In the genomic region with DNA sequence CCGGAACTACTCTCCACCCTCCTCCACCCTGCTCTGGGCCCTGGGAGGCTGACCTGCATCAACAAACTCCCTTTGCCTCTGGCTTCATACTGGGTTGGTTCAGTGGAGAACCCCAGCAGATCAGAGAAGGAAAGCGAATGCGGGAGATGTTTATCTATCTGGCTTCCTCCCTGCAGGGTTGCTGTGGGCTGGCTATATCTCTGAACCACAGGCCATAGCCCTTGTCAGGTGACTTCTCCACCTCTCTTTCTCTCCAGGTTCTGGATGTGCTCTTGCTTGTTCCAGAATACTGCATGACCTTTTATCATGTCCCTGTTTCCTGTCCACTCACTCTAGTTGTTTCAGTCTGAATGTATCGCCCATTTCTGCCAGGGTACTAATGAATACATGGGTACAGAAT, we compare ENCODE assay signal across 1 cellular context.
A peak's percentile ranks its signal among the peaks of the same experiment; 100 is the strongest.
TF ChIP-seq lines count a peak whose summit lies in the region.

No MANE protein-coding gene starts in this region.

TF ChIP-seq in K562, 482 proteins besides CTCF, POLR2A, EP300 and RAD21 (continued from another document and continues in another):
- TF ChIP-seq, protein P1, sequence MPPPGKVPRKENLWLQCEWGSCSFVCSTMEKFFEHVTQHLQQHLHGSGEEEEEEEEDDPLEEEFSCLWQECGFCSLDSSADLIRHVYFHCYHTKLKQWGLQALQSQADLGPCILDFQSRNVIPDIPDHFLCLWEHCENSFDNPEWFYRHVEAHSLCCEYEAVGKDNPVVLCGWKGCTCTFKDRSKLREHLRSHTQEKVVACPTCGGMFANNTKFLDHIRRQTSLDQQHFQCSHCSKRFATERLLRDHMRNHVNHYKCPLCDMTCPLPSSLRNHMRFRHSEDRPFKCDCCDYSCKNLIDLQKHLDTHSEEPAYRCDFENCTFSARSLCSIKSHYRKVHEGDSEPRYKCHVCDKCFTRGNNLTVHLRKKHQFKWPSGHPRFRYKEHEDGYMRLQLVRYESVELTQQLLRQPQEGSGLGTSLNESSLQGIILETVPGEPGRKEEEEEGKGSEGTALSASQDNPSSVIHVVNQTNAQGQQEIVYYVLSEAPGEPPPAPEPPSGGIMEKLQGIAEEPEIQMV (tag; conservative IDR thresholded peaks at IDR 0.05; ENCODE audit: low read depth): no peak
- TF ChIP-seq NBN (IDR thresholded peaks at IDR 0.05; ENCODE audit: low read depth): no peak
- TF ChIP-seq RUNX1 (IDR thresholded peaks at IDR 0.05; ENCODE audit: low read depth): no peak
- peak; percentile 19; the same call in 1 of the 2 replicates for TF ChIP-seq SOX6 (IDR thresholded peaks at IDR 0.05)
- TF ChIP-seq POLR2AphosphoS5 (IDR thresholded peaks at IDR 0.05; ENCODE audit: control insufficient read depth, insufficient read depth, low read depth, low read length): no peak
- TF ChIP-seq NUFIP1 (IDR thresholded peaks at IDR 0.05; ENCODE audit: partially characterized antibody): no peak
- TF ChIP-seq, protein P2, sequence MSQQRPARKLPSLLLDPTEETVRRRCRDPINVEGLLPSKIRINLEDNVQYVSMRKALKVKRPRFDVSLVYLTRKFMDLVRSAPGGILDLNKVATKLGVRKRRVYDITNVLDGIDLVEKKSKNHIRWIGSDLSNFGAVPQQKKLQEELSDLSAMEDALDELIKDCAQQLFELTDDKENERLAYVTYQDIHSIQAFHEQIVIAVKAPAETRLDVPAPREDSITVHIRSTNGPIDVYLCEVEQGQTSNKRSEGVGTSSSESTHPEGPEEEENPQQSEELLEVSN (IDR thresholded peaks at IDR 0.05; ENCODE audit: borderline replicate concordance in 1 of 2, extremely low read depth in 1 of 2, insufficient read depth in 1 of 2, insufficient read length in 1 of 2, low read depth in 1 of 2, low read length in 1 of 2, poor library complexity in 1 of 2, severe bottlenecking in 1 of 2): no peak
- TF ChIP-seq ARHGAP35 (IDR thresholded peaks at IDR 0.05; ENCODE audit: partially characterized antibody): no peak
- TF ChIP-seq TCF7L2 (IDR thresholded peaks at IDR 0.05; ENCODE audit: low read depth, low read length): no peak
- peak; percentile 67; the same call in 1 of the 2 replicates for TF ChIP-seq ESRRA (IDR thresholded peaks at IDR 0.05; ENCODE audit: borderline replicate concordance, low read depth)
- TF ChIP-seq, protein P3, sequence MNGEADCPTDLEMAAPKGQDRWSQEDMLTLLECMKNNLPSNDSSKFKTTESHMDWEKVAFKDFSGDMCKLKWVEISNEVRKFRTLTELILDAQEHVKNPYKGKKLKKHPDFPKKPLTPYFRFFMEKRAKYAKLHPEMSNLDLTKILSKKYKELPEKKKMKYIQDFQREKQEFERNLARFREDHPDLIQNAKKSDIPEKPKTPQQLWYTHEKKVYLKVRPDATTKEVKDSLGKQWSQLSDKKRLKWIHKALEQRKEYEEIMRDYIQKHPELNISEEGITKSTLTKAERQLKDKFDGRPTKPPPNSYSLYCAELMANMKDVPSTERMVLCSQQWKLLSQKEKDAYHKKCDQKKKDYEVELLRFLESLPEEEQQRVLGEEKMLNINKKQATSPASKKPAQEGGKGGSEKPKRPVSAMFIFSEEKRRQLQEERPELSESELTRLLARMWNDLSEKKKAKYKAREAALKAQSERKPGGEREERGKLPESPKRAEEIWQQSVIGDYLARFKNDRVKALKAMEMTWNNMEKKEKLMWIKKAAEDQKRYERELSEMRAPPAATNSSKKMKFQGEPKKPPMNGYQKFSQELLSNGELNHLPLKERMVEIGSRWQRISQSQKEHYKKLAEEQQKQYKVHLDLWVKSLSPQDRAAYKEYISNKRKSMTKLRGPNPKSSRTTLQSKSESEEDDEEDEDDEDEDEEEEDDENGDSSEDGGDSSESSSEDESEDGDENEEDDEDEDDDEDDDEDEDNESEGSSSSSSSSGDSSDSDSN (IDR thresholded peaks at IDR 0.05; ENCODE audit: borderline replicate concordance in 1 of 2, low read depth in 2 of 2, low read length in 2 of 2): no peak
- TF ChIP-seq TEAD1 (CRISPR knock-in tag; IDR thresholded peaks at IDR 0.05): peak in 1 of 2 experiments; percentile 15; a peak in 1 of 4 replicates
- TF ChIP-seq SRF (CRISPR knock-in tag; IDR thresholded peaks at IDR 0.05): peak in 1 of 2 experiments; percentile 30; a peak in 1 of 4 replicates
- TF ChIP-seq RBM34 (IDR thresholded peaks at IDR 0.05; ENCODE audit: borderline replicate concordance, insufficient read depth, low read length): no peak
- TF ChIP-seq ZNF551 (CRISPR knock-in tag; IDR thresholded peaks at IDR 0.05): no peak
- TF ChIP-seq ARID2 (IDR thresholded peaks at IDR 0.05): no peak
- peak; percentile 53; the same call in 1 of the 2 replicates for TF ChIP-seq SPI1 (IDR thresholded peaks at IDR 0.05; ENCODE audit: borderline replicate concordance, low read depth, low read length)
- TF ChIP-seq, protein P4, sequence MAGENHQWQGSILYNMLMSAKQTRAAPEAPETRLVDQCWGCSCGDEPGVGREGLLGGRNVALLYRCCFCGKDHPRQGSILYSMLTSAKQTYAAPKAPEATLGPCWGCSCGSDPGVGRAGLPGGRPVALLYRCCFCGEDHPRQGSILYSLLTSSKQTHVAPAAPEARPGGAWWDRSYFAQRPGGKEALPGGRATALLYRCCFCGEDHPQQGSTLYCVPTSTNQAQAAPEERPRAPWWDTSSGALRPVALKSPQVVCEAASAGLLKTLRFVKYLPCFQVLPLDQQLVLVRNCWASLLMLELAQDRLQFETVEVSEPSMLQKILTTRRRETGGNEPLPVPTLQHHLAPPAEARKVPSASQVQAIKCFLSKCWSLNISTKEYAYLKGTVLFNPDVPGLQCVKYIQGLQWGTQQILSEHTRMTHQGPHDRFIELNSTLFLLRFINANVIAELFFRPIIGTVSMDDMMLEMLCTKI (IDR thresholded peaks at IDR 0.05; ENCODE audit: partially characterized antibody): no peak
- TF ChIP-seq NFIC (IDR thresholded peaks at IDR 0.05): no peak
- 0 out of 2 replicates have a peak, but pooled peaks have one; percentile 14 for TF ChIP-seq CXXC5 (CRISPR knock-in tag; IDR thresholded peaks at IDR 0.05)
- TF ChIP-seq BHLHE40 (IDR thresholded peaks at IDR 0.05; ENCODE audit: low read length): peak; percentile 56
- TF ChIP-seq ETS2 (tag; IDR thresholded peaks at IDR 0.05; ENCODE audit: borderline replicate concordance, poor library complexity, severe bottlenecking): no peak
- TF ChIP-seq, protein P5, sequence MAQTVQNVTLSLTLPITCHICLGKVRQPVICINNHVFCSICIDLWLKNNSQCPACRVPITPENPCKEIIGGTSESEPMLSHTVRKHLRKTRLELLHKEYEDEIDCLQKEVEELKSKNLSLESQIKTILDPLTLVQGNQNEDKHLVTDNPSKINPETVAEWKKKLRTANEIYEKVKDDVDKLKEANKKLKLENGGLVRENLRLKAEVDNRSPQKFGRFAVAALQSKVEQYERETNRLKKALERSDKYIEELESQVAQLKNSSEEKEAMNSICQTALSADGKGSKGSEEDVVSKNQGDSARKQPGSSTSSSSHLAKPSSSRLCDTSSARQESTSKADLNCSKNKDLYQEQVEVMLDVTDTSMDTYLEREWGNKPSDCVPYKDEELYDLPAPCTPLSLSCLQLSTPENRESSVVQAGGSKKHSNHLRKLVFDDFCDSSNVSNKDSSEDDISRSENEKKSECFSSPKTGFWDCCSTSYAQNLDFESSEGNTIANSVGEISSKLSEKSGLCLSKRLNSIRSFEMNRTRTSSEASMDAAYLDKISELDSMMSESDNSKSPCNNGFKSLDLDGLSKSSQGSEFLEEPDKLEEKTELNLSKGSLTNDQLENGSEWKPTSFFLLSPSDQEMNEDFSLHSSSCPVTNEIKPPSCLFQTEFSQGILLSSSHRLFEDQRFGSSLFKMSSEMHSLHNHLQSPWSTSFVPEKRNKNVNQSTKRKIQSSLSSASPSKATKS (CRISPR knock-in tag; IDR thresholded peaks at IDR 0.05): no peak
- no peak for TF ChIP-seq PCBP1 (IDR thresholded peaks at IDR 0.05; ENCODE audit: low read depth, low read length, poor library complexity, severe bottlenecking)
- peak; percentile 56; the same call in 1 of the 2 replicates for TF ChIP-seq CBFA2T3 (IDR thresholded peaks at IDR 0.05)
- TF ChIP-seq, protein P6, sequence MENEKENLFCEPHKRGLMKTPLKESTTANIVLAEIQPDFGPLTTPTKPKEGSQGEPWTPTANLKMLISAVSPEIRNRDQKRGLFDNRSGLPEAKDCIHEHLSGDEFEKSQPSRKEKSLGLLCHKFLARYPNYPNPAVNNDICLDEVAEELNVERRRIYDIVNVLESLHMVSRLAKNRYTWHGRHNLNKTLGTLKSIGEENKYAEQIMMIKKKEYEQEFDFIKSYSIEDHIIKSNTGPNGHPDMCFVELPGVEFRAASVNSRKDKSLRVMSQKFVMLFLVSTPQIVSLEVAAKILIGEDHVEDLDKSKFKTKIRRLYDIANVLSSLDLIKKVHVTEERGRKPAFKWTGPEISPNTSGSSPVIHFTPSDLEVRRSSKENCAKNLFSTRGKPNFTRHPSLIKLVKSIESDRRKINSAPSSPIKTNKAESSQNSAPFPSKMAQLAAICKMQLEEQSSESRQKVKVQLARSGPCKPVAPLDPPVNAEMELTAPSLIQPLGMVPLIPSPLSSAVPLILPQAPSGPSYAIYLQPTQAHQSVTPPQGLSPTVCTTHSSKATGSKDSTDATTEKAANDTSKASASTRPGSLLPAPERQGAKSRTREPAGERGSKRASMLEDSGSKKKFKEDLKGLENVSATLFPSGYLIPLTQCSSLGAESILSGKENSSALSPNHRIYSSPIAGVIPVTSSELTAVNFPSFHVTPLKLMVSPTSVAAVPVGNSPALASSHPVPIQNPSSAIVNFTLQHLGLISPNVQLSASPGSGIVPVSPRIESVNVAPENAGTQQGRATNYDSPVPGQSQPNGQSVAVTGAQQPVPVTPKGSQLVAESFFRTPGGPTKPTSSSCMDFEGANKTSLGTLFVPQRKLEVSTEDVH (IDR thresholded peaks at IDR 0.05; ENCODE audit: low read depth, partially characterized antibody): no peak
- TF ChIP-seq ELF1 (tag; IDR thresholded peaks at IDR 0.05): no peak
- TF ChIP-seq, protein P7, sequence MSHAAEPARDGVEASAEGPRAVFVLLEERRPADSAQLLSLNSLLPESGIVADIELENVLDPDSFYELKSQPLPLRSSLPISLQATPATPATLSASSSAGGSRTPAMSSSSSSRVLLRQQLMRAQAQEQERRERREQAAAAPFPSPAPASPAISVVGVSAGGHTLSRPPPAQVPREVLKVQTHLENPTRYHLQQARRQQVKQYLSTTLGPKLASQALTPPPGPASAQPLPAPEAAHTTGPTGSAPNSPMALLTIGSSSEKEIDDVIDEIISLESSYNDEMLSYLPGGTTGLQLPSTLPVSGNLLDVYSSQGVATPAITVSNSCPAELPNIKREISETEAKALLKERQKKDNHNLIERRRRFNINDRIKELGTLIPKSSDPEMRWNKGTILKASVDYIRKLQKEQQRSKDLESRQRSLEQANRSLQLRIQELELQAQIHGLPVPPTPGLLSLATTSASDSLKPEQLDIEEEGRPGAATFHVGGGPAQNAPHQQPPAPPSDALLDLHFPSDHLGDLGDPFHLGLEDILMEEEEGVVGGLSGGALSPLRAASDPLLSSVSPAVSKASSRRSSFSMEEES (CRISPR knock-in tag; IDR thresholded peaks at IDR 0.05): peak; percentile 64
- TF ChIP-seq, protein P8, sequence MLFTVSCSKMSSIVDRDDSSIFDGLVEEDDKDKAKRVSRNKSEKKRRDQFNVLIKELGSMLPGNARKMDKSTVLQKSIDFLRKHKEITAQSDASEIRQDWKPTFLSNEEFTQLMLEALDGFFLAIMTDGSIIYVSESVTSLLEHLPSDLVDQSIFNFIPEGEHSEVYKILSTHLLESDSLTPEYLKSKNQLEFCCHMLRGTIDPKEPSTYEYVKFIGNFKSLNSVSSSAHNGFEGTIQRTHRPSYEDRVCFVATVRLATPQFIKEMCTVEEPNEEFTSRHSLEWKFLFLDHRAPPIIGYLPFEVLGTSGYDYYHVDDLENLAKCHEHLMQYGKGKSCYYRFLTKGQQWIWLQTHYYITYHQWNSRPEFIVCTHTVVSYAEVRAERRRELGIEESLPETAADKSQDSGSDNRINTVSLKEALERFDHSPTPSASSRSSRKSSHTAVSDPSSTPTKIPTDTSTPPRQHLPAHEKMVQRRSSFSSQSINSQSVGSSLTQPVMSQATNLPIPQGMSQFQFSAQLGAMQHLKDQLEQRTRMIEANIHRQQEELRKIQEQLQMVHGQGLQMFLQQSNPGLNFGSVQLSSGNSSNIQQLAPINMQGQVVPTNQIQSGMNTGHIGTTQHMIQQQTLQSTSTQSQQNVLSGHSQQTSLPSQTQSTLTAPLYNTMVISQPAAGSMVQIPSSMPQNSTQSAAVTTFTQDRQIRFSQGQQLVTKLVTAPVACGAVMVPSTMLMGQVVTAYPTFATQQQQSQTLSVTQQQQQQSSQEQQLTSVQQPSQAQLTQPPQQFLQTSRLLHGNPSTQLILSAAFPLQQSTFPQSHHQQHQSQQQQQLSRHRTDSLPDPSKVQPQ (CRISPR knock-in tag; IDR thresholded peaks at IDR 0.05; ENCODE audit: borderline replicate concordance): no peak
- no peak for TF ChIP-seq PTRF (tag; IDR thresholded peaks at IDR 0.05)
- TF ChIP-seq RCOR1 (IDR thresholded peaks at IDR 0.05; ENCODE audit: borderline replicate concordance in 1 of 2, low read depth in 2 of 2, low read length in 2 of 2): peak in 1 of 2 experiments; percentile 47; a peak in 1 of 4 replicates
- TF ChIP-seq BDP1 (IDR thresholded peaks at IDR 0.05; ENCODE audit: insufficient read depth, insufficient read length): no peak
- no peak for TF ChIP-seq CCAR2 (IDR thresholded peaks at IDR 0.05; ENCODE audit: low read depth, low read length)
- TF ChIP-seq CTBP1 (IDR thresholded peaks at IDR 0.05; ENCODE audit: borderline replicate concordance): peak; percentile 54; the same call in 1 of the 2 replicates
- TF ChIP-seq HDGF (IDR thresholded peaks at IDR 0.05): no peak
- TF ChIP-seq ZNF121 (CRISPR knock-in tag; conservative IDR thresholded peaks at IDR 0.05): no peak
- no peak for TF ChIP-seq SAP30 (IDR thresholded peaks at IDR 0.05; ENCODE audit: borderline replicate concordance, insufficient read depth, low read depth, low read length, poor library complexity, severe bottlenecking)
- TF ChIP-seq, protein P9, sequence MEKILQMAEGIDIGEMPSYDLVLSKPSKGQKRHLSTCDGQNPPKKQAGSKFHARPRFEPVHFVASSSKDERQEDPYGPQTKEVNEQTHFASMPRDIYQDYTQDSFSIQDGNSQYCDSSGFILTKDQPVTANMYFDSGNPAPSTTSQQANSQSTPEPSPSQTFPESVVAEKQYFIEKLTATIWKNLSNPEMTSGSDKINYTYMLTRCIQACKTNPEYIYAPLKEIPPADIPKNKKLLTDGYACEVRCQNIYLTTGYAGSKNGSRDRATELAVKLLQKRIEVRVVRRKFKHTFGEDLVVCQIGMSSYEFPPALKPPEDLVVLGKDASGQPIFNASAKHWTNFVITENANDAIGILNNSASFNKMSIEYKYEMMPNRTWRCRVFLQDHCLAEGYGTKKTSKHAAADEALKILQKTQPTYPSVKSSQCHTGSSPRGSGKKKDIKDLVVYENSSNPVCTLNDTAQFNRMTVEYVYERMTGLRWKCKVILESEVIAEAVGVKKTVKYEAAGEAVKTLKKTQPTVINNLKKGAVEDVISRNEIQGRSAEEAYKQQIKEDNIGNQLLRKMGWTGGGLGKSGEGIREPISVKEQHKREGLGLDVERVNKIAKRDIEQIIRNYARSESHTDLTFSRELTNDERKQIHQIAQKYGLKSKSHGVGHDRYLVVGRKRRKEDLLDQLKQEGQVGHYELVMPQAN (IDR thresholded peaks at IDR 0.05; ENCODE audit: borderline replicate concordance): no peak
- no peak for TF ChIP-seq E2F3 (CRISPR knock-in tag; IDR thresholded peaks at IDR 0.05)
- TF ChIP-seq NR2C2 (CRISPR knock-in tag; IDR thresholded peaks at IDR 0.05): no peak
- TF ChIP-seq NR2C2 (tag; IDR thresholded peaks at IDR 0.05): peak; percentile 36; the same call in 1 of the 2 replicates
- no peak for TF ChIP-seq CBX5 (IDR thresholded peaks at IDR 0.05; ENCODE audit: borderline replicate concordance, low read depth)
- TF ChIP-seq PML (IDR thresholded peaks at IDR 0.05; ENCODE audit: low read length): no peak
- TF ChIP-seq GATA2 (CRISPR knock-in tag; IDR thresholded peaks at IDR 0.05): 0 out of 2 replicates have a peak, but pooled peaks have one; percentile 29
- TF ChIP-seq KHSRP (IDR thresholded peaks at IDR 0.05): no peak
- peak; percentile 31; the same call in 1 of the 2 replicates for TF ChIP-seq TEAD4 (IDR thresholded peaks at IDR 0.05; ENCODE audit: low read length)
- no peak for TF ChIP-seq TEAD4 (CRISPR knock-in tag; IDR thresholded peaks at IDR 0.05; ENCODE audit: borderline replicate concordance)
